ENCODE assay signal across 1 cellular context in the genomic region with DNA sequence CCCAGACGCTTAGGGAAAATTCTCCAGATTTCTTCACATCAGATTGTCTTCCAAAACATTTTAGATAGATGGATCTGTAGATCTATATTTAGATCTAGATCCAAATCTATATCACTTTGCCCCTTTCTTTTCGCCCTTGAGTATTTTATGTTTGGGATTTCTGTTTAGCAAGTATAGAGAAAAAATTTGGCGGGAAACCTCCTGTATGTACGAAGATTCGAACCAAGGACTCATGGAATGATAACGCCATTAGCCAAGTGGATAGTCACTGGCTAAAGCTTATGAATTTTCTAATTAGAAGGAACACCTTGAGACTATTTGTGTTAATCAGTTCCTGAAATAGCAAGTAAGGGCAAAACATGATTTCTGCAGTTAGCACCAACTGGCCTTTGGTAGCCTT.
TF ChIP-seq lines count a peak whose summit lies in the region.

No MANE protein-coding gene starts in this region.

TF ChIP-seq in HepG2, 621 proteins besides CTCF, POLR2A, EP300 and RAD21:
- TF ChIP-seq, protein P1, sequence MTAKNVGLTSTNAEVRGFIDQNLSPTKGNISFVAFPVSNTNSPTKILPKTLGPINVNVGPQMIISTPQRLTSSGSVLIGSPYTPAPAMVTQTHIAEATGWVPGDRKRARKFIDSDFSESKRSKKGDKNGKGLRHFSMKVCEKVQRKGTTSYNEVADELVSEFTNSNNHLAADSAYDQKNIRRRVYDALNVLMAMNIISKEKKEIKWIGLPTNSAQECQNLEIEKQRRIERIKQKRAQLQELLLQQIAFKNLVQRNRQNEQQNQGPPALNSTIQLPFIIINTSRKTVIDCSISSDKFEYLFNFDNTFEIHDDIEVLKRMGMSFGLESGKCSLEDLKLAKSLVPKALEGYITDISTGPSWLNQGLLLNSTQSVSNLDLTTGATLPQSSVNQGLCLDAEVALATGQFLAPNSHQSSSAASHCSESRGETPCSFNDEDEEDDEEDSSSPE (CRISPR knock-in tag; IDR thresholded peaks at IDR 0.05) = 0 out of 2 replicates have a peak, but pooled peaks have one; percentile 29
- TF ChIP-seq EHMT2 (IDR thresholded peaks at IDR 0.05; ENCODE audit: borderline replicate concordance, low read depth, low read length) = 0 out of 2 replicates have a peak, but pooled peaks have one; percentile 17
- TF ChIP-seq FOXK2 (IDR thresholded peaks at IDR 0.05) = no peak
- TF ChIP-seq, protein P2, sequence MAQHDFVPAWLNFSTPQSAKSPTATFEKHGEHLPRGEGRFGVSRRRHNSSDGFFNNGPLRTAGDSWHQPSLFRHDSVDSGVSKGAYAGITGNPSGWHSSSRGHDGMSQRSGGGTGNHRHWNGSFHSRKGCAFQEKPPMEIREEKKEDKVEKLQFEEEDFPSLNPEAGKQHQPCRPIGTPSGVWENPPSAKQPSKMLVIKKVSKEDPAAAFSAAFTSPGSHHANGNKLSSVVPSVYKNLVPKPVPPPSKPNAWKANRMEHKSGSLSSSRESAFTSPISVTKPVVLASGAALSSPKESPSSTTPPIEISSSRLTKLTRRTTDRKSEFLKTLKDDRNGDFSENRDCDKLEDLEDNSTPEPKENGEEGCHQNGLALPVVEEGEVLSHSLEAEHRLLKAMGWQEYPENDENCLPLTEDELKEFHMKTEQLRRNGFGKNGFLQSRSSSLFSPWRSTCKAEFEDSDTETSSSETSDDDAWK (CRISPR knock-in tag; IDR thresholded peaks at IDR 0.05) = no peak
- no peak for TF ChIP-seq ZNF572 (CRISPR knock-in tag; IDR thresholded peaks at IDR 0.05)
